21 cellular contexts compared by ENCODE assay signal in the genomic region with DNA sequence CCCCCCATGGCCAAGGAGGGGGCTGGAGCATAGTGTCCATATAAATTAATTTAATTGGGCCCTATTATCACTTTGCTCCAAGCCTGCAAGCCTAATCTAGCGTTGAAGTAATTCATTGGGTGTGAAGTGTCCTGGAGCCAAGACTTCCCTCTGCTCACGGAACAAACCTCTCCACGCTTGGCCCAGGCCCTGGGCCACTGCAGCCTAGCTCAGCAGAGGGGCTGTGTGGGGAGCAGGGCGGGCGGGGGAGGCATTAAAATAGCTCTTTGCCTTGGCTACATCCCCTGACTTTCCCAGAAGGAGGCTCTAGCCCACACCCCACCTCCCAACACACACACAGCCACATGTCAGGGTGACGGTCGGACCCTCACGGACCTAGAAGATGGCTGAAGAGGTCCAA.
"Had no signal": no experiment of that assay in that cellular context is flagged by ENCODE, and none has a peak within 500 bp of the region (broad histone marks: within the 10 kb centered on the region; RNA-seq: fewer than 3 reads in every experiment).

No MANE protein-coding gene starts in this region.

- H3K9ac ChIP-seq: SK-N-SH had no signal

- H3K4me2 ChIP-seq: SK-N-SH had no signal

- H3K4me3 ChIP-seq: K562, SJCRH30 had no signal

- H3K4me1 ChIP-seq: SJCRH30 had no signal

- H3K36me3 ChIP-seq: SJCRH30 had no signal

- H3K9me3 ChIP-seq: SJCRH30, SK-N-SH had no signal

- ATAC-seq: activated CD4-positive, alpha-beta T cell treated with anti-CD3 and anti-CD28 coated beads for 36 hours; activated CD8-positive, alpha-beta T cell treated with anti-CD3 and anti-CD28 coated beads for 36 hours; activated T-cell treated with anti-CD3 and anti-CD28 coated beads, Interleukin-2, amount 50 U/mL, for 72 hours; K562 had no signal

- DNase-seq: activated CD4-positive, alpha-beta T cell treated with anti-CD3 and anti-CD28 coated beads for 36 hours; activated CD8-positive, alpha-beta memory T cell treated with anti-CD3 and anti-CD28 coated beads, Interleukin-2, amount 50 U/mL, for 4 hours; activated CD8-positive, alpha-beta T cell treated with anti-CD3 and anti-CD28 coated beads for 36 hours; activated gamma-delta T cell treated with Interleukin-2 at 50 U/mL for 16 hours; activated naive CD4-positive, alpha-beta T cell treated with anti-CD3 and anti-CD28 coated beads, Interleukin-2, amount 10 ng/mL, durations not matched to agents 7 days and 5 days; activated naive CD8-positive, alpha-beta T cell treated with anti-CD3 and anti-CD28 coated beads for 36 hours; activated T-cell treated with anti-CD3 and anti-CD28 coated beads, Interleukin-2, amount 50 U/mL, for 72 hours; caudate nucleus; Karpas-422; MM.1S; NCI-H1105; NCI-H1436; NCI-H1694 treated with DMSO at 0.1 percent for 48 hours; NCI-H2029 treated with DMSO at 0.1 percent for 48 hours; NCI-H524 treated with DMSO at 0.1 percent for 48 hours; NCI-H748 treated with DMSO at 0.1 percent for 48 hours; SJCRH30; SK-N-SH; T-helper 1 cell had no signal

- H3K27me3 ChIP-seq: SJCRH30 had no signal

- H3K27ac ChIP-seq: SJCRH30, VCaP had no signal
